22 cellular contexts compared by ENCODE assay signal in the genomic region with DNA sequence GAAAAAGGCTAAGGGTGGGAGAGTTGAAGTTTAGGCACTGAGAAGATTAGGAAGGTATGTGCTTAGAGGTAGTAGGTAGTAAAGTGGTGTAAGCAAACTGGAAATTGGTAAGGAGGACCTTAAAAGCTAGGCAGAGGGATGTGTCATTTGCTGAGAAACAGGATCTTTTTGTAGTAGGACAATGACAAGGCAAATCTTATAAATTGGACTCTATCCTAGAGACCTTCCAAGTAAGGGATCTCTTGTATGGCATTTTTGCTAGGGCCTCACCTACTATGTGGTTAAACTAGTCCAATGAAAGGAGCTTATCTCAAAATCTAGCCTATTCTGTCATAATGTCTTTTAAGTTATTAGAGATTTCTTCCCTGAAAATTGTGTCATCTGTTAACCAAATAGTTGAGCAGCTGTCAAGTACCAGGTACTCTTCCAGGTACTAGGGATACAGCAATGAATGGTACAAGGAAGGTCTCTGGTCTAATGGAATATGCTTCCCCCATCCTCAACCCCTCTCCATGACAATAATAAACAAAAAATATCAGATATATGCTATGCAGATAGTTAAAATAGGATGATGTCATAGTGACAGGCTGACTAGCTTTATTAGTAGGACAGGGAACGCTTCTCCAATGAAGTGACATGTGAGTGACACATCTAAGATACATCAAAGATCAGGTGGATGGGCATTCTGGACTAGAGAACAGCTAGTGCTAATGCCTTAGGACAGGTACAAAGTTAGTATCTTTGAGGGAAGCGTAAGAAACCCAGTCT.
"Had no signal": no experiment of that assay in that cellular context is flagged by ENCODE, and none has a peak within 500 bp of the region (broad histone marks: within the 10 kb centered on the region; RNA-seq: fewer than 3 reads in every experiment).

No MANE protein-coding gene starts in this region.

- H3K27me3 ChIP-seq: gastroesophageal sphincter, heart left ventricle, sigmoid colon, transverse colon, uterus had no signal

- H3K4me3 Mint-ChIP-seq: activated CD4-positive, alpha-beta T cell treated with anti-CD3 and anti-CD28 coated beads, Interleukin-2, amount 10 ng/mL, durations not matched to agents 7 days and 5 days; activated T-helper 1 cell treated with anti-CD3 and anti-CD28 coated beads, Interleukin-12 subunit alpha, Interleukin-12 subunit beta, Interleukin-2, Interleukin-4 antibody, amounts not matched to agents 30 ng/mL and 10 ng/mL and 1 ng/mL, durations not matched to agents 14 hours and 24 hours and 36 hours; stimulated activated naive B cell treated with anti-CD40 and anti-IgM and Interleukin-4, amounts not matched to agents 10 μg/mL and 1 μg/mL and 100 μg/mL, for 72 hours had no signal

- ATAC-seq: activated CD4-positive, CD25-positive, alpha-beta regulatory T cell treated with anti-CD3 and anti-CD28 coated beads, Interleukin-2, amount 50 U/mL, for 24 hours; gastroesophageal sphincter; heart left ventricle; left cardiac atrium; mucosa of descending colon; stimulated activated naive B cell treated with anti-CD40 and anti-IgM and Interleukin-4, amounts not matched to agents 10 μg/mL and 1 μg/mL and 100 μg/mL, for 72 hours had no signal

- H3K4me1 Mint-ChIP-seq: activated CD4-positive, alpha-beta T cell treated with anti-CD3 and anti-CD28 coated beads, Interleukin-2, amount 10 ng/mL, durations not matched to agents 7 days and 5 days had no signal

- H3K27ac ChIP-seq: coronary artery, gastroesophageal sphincter, heart left ventricle, sigmoid colon, transverse colon, uterus, VCaP had no signal

- H3K4me2 ChIP-seq: smooth muscle cell had no signal

- H3K4me1 ChIP-seq: gastroesophageal sphincter, heart left ventricle, sigmoid colon, transverse colon, uterus had no signal

- H3K4me3 ChIP-seq: coronary artery, gastroesophageal sphincter, heart left ventricle, mucosa of descending colon, sigmoid colon, smooth muscle cell, transverse colon, uterus had no signal

- H3K27ac Mint-ChIP-seq: activated CD4-positive, alpha-beta T cell treated with anti-CD3 and anti-CD28 coated beads, Interleukin-2, amount 10 ng/mL, durations not matched to agents 7 days and 5 days; activated T-helper 1 cell treated with anti-CD3 and anti-CD28 coated beads, Interleukin-12 subunit alpha, Interleukin-12 subunit beta, Interleukin-2, Interleukin-4 antibody, amounts not matched to agents 30 ng/mL and 10 ng/mL and 1 ng/mL, durations not matched to agents 14 hours and 24 hours and 36 hours; stimulated activated naive B cell treated with anti-CD40 and anti-IgM and Interleukin-4, amounts not matched to agents 10 μg/mL and 1 μg/mL and 100 μg/mL, for 72 hours had no signal

- FAIRE-seq: islet of Langerhans had no signal

- H3K27me3 Mint-ChIP-seq: activated CD4-positive, alpha-beta T cell treated with anti-CD3 and anti-CD28 coated beads, Interleukin-2, amount 10 ng/mL, durations not matched to agents 7 days and 5 days; stimulated activated naive B cell treated with anti-CD40 and anti-IgM and Interleukin-4, amounts not matched to agents 10 μg/mL and 1 μg/mL and 100 μg/mL, for 72 hours had no signal

- H3K9me3 Mint-ChIP-seq: activated CD4-positive, alpha-beta T cell treated with anti-CD3 and anti-CD28 coated beads, Interleukin-2, amount 10 ng/mL, durations not matched to agents 7 days and 5 days; activated T-helper 1 cell treated with anti-CD3 and anti-CD28 coated beads, Interleukin-12 subunit alpha, Interleukin-12 subunit beta, Interleukin-2, Interleukin-4 antibody, amounts not matched to agents 30 ng/mL and 10 ng/mL and 1 ng/mL, durations not matched to agents 14 hours and 24 hours and 36 hours; stimulated activated naive B cell treated with anti-CD40 and anti-IgM and Interleukin-4, amounts not matched to agents 10 μg/mL and 1 μg/mL and 100 μg/mL, for 72 hours had no signal

- DNase-seq: activated CD4-positive, alpha-beta T cell treated with anti-CD3 and anti-CD28 coated beads, Interleukin-2, amount 10 ng/mL, durations not matched to agents 7 days and 5 days; activated CD8-positive, alpha-beta memory T cell treated with anti-CD3 and anti-CD28 coated beads, Interleukin-2, amount 50 U/mL, for 48 hours; activated gamma-delta T cell; cerebellar nuclear complex; heart left ventricle; left cardiac atrium; mesenchymal stem cell; mucosa of descending colon; posterior cingulate gyrus; sigmoid colon; stimulated activated CD4-positive, alpha-beta T cell treated with anti-CD3 and anti-CD28 coated beads, Interleukin-15, amount 100 ng/mL, for 24 hours; stimulated activated naive B cell treated with anti-CD40 and anti-IgM and Interleukin-4, amounts not matched to agents 10 μg/mL and 1 μg/mL and 100 μg/mL, for 72 hours; SW 1271; transverse colon; uterus had no signal
